27 cellular contexts compared by ENCODE assay signal in genomic region chr18:34691626-34692025, GRCh38.
"Had no signal": no experiment of that assay in that cellular context is flagged by ENCODE, and none has a peak within 500 bp of the region (broad histone marks: within the 10 kb centered on the region; RNA-seq: fewer than 3 reads in every experiment).

No MANE protein-coding gene starts in this region.

- H3K9me3 Mint-ChIP-seq: immature natural killer cell, type B pancreatic cell had no signal

- H3K4me1 ChIP-seq: foreskin keratinocyte, lower lobe of right lung, right lobe of liver, suprapubic skin had no signal

- H3K4me3 ChIP-seq: left ventricle myocardium inferior, lower lobe of right lung, ovary, right lobe of liver, smooth muscle cell, suprapubic skin, thyroid gland had no signal

- DNase-seq: cerebellar nuclear complex; cortex of kidney; effector memory CD8-positive, alpha-beta T cell; foreskin keratinocyte; hypothalamus; immature natural killer cell; islet precursor cell; kidney glomerular epithelial cell; left colon; left ventricle myocardium inferior; lower lobe of right lung; natural killer cell; occipital lobe; ovary; posterior cingulate gyrus; retina; right lobe of liver; stimulated activated CD4-positive, alpha-beta T cell treated with anti-CD3 and anti-CD28 coated beads, Interleukin-12 subunit alpha, Interleukin-12 subunit beta, amount 100 ng/mL, for 4 hours; stimulated activated CD4-positive, alpha-beta T cell treated with anti-CD3 and anti-CD28 coated beads, Interleukin-1b, Interleukin-23, amount 100 ng/mL, for 48 hours; stimulated activated CD4-positive, alpha-beta T cell treated with anti-CD3 and anti-CD28 coated beads, Interleukin-4, amount 100 ng/mL, for 1 hour; stimulated activated CD8-positive, alpha-beta memory T cell treated with anti-CD3 and anti-CD28 coated beads, Interleukin-4, amount 100 ng/mL, for 48 hours; stimulated activated naive CD4-positive, alpha-beta T cell; stimulated activated naive CD8-positive, alpha-beta T cell treated with anti-CD3 and anti-CD28 coated beads, Interleukin-15, amount 100 ng/mL, for 72 hours; thyroid gland had no signal

- H3K27me3 ChIP-seq: ovary, right lobe of liver, suprapubic skin, thyroid gland had no signal

- H3K27ac Mint-ChIP-seq: effector memory CD8-positive, alpha-beta T cell; natural killer cell; stimulated activated naive CD8-positive, alpha-beta T cell treated with anti-CD3 and anti-CD28 coated beads, Interleukin-15, amount 100 ng/mL, for 72 hours; type B pancreatic cell had no signal

- H3K9me3 ChIP-seq: left ventricle myocardium inferior, lower lobe of right lung, ovary, right lobe of liver, suprapubic skin, thyroid gland had no signal

- H3K36me3 Mint-ChIP-seq: natural killer cell, type B pancreatic cell had no signal

- H3K36me3 ChIP-seq: left ventricle myocardium inferior, lower lobe of right lung, ovary, right lobe of liver, suprapubic skin, thyroid gland had no signal

- H3K27ac ChIP-seq: foreskin keratinocyte, left ventricle myocardium inferior, lower lobe of right lung, ovary, right lobe of liver, suprapubic skin, thyroid gland had no signal

- H3K4me3 Mint-ChIP-seq: effector memory CD8-positive, alpha-beta T cell; stimulated activated naive CD8-positive, alpha-beta T cell treated with anti-CD3 and anti-CD28 coated beads, Interleukin-15, amount 100 ng/mL, for 72 hours; type B pancreatic cell had no signal

- ATAC-seq: effector memory CD8-positive, alpha-beta T cell; foreskin keratinocyte; left colon; lower lobe of right lung; natural killer cell; right lobe of liver; stimulated activated naive CD8-positive, alpha-beta T cell treated with anti-CD3 and anti-CD28 coated beads, Interleukin-15, amount 100 ng/mL, for 72 hours had no signal

- H3K27me3 Mint-ChIP-seq: type B pancreatic cell had no signal

- H3K4me1 Mint-ChIP-seq: stimulated activated naive CD8-positive, alpha-beta T cell treated with anti-CD3 and anti-CD28 coated beads, Interleukin-15, amount 100 ng/mL, for 72 hours had no signal
